ENCODE assay signal across 18 cellular contexts in the genomic region with DNA sequence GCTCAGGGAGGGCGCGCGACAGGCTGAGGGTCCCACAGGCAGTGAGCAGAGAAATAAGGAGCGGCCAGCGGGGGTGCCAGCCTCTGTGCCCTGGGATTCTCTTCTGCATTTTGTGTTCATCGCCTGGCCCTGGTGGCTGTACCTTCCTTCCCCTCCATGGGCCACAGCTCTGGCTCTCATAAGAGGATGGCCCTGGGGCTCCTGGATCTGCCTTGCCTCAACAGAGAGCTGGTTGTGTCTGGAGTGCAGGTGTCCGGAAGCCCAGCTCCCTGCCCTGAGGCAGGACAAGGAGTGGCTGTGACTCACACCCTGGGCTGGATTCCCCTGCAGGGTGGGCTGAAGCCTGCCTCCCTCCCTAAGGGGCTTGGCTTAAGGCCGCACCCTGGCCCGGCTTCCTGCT. TPM values are rescaled to one million over a fixed set of nuclear protein-coding genes. Genes with fewer than 3 reads are reported as not detected.
DNase-seq lines count a peak whose midpoint lies in the region; ATAC-seq, FAIRE-seq and TF ChIP-seq lines count a peak whose summit lies in the region.
"Had no signal": no experiment of that assay in that cellular context is flagged by ENCODE, and none has a peak within 500 bp of the region (broad histone marks: within the 10 kb centered on the region; RNA-seq: fewer than 3 reads in every experiment).

No MANE protein-coding gene starts in this region.

- peaks cover 11 to 24% (median 14%) of the 10 kb centered on the region in 5 experiments for H3K9me3 Mint-ChIP-seq in brain
- H3K9me3 Mint-ChIP-seq: stimulated activated naive CD8-positive, alpha-beta T cell treated with anti-CD3 and anti-CD28 coated beads, Interleukin-15, Interleukin-2, amounts not matched to agents 100 ng/mL and 50 ng/mL, for 24 hours had no signal

- DNase-seq in 8988T (peak; percentile 70), HFF-Myc (ENCODE audit: extremely low read depth, low read depth) (peak; percentile 51), kidney tubule cell (ENCODE audit: low spot score) (peak; percentile 44), caudate nucleus (lab: John Stamatoyannopoulos, UW) (no peak), GM12892 (ENCODE audit: insufficient read length) (no peak)
- DNase-seq: activated CD4-positive, alpha-beta T cell treated with anti-CD3 and anti-CD28 coated beads for 36 hours; activated T-cell treated with anti-CD3 and anti-CD28 coated beads, Interleukin-2, amount 50 U/mL, for 4 hours; amniotic stem cell; Kasumi-1; NCI-H510A treated with DMSO at 0.1 percent for 48 hours; T-helper 2 cell had no signal

- H3K4me1 Mint-ChIP-seq in brain = peaks cover 34% of the 10 kb centered on the region
- H3K4me1 Mint-ChIP-seq: activated CD4-positive, alpha-beta T cell treated with anti-CD3 and anti-CD28 coated beads for 36 hours had no signal

- H3K27me3 Mint-ChIP-seq in brain = peaks cover 14% of the 10 kb centered on the region

- H3K36me3 Mint-ChIP-seq in brain = no peaks in the 10 kb centered on the region

- no peak overlapping the region for H3K4me3 ChIP-seq in HFF-Myc (replicated peaks; ENCODE audit: low read depth, low read length)
- H3K4me3 ChIP-seq: dorsolateral prefrontal cortex, vagina had no signal

- ATAC-seq in HG03045 (IDR thresholded peaks at IDR 0.05; ENCODE audit: unreplicated experiment) = no peak
- ATAC-seq in GM18870 (IDR thresholded peaks at IDR 0.05; ENCODE audit: unreplicated experiment) = no peak
- ATAC-seq: activated CD4-positive, alpha-beta T cell treated with anti-CD3 and anti-CD28 coated beads for 36 hours; activated T-cell treated with anti-CD3 and anti-CD28 coated beads, Interleukin-2, amount 50 U/mL, for 4 hours; Panc1 had no signal

- FAIRE-seq in GM12892 (lab: Jason Lieb, UNC) = no peak

- no peak for TF ChIP-seq POLR2A in GM12892 (IDR thresholded peaks at IDR 0.05; ENCODE audit: low read depth, low read length)

- no peak for TF ChIP-seq CTCF in HFF-Myc (IDR thresholded peaks at IDR 0.05; ENCODE audit: low read depth, low read length, missing control alignments)
- TF ChIP-seq CTCF in brain (conservative IDR thresholded peaks at IDR 0.05) = no peak

- peak overlapping the region in 3 of 5 experiments; percentile 56 to 84 (median 61) for H3K27ac Mint-ChIP-seq in brain
- H3K27ac Mint-ChIP-seq: activated CD4-positive, alpha-beta T cell treated with anti-CD3 and anti-CD28 coated beads for 36 hours; stimulated activated naive CD8-positive, alpha-beta T cell treated with anti-CD3 and anti-CD28 coated beads, Interleukin-15, Interleukin-2, amounts not matched to agents 100 ng/mL and 50 ng/mL, for 24 hours had no signal

- no peak overlapping the region for H3K4me3 Mint-ChIP-seq in brain
- H3K4me3 Mint-ChIP-seq: activated CD4-positive, alpha-beta T cell treated with anti-CD3 and anti-CD28 coated beads for 36 hours; activated T-cell treated with anti-CD3 and anti-CD28 coated beads, Interleukin-2, amount 50 U/mL, for 4 hours; stimulated activated naive CD8-positive, alpha-beta T cell treated with anti-CD3 and anti-CD28 coated beads, Interleukin-15, Interleukin-2, amounts not matched to agents 100 ng/mL and 50 ng/mL, for 24 hours had no signal

- H3K27ac ChIP-seq in caudate nucleus (ENCODE audit: low read depth, low read length) = no peak overlapping the region
- H3K27ac ChIP-seq: dorsolateral prefrontal cortex, vagina had no signal

RNA-seq across cellular contexts. Expression of a gene that starts 24.3 kb away (rescaled TPM):
- 18.8 TPM for polyA plus RNA-seq in brain (ENCODE audit: insufficient read depth, low read depth, low replicate concordance)
- 4.6 TPM for polyA plus RNA-seq in GM12892 (2012; ENCODE audit: missing spikeins)

Comparison
In these comparisons a context has a peak if more than half of its experiments do, and no peak if none do; other contexts are left out.
1. DNase-seq: peak in 8988T (single experiment), HFF-Myc (single experiment) and kidney tubule cell (single experiment); none in caudate nucleus (0 of 61) and GM12892 (single experiment).